Comparison of ENCODE assay signal across 12 cellular contexts in the genomic region with DNA sequence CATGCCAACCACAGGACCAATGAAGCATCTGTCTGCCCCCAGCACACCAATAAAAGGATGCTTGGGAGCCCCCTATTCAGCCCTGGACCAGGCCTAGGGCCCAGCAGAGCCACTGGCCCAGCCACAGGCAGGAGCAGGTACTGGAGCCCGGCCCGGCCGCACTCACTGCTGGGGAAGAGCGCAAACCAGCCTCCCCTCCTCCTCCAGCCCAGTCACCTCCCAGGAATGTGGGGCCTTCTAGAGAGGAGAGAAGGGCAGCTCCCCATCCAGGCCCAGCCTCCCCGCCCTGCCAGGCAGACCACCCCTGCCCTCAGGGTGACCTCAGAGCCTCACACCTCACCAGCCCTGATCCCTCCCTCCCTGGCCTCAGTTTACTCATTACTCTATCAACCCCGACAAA. TPM values are rescaled to one million over a fixed set of nuclear protein-coding genes. Genes with fewer than 3 reads are reported as not detected.
A peak's percentile ranks its signal among the peaks of the same experiment; 100 is the strongest.
DNase-seq lines count a peak whose midpoint lies in the region; ATAC-seq, FAIRE-seq and TF ChIP-seq lines count a peak whose summit lies in the region.
"Had no signal": no experiment of that assay in that cellular context is flagged by ENCODE, and none has a peak within 500 bp of the region (broad histone marks: within the 10 kb centered on the region; RNA-seq: fewer than 3 reads in every experiment).

No MANE protein-coding gene starts in this region.

- 83 to 90% methylated on average over 6 of the region's 6 CpGs for WGBS in pancreas, 2 donors

- peak; percentile 29 for DNase-seq in GM04503 (ENCODE audit: low read depth)
- DNase-seq in SJSA1 (ENCODE audit: low read depth in 1 of 2, low spot score in 2 of 2): peak; percentile 90 to 93
- peak; percentile 70 for DNase-seq in fibroblast of villous mesenchyme (ENCODE audit: low read depth)
- DNase-seq in pancreas: peak in 1 of 6 donors; percentile 58
- no peak for DNase-seq in CD8-positive, alpha-beta T cell
- no peak for DNase-seq in superior temporal gyrus (ENCODE audit: extremely low spot score)
- DNase-seq: activated naive CD8-positive, alpha-beta T cell treated with anti-CD3 and anti-CD28 coated beads, Interleukin-2, amount 10 ng/mL, durations not matched to agents 7 days and 5 days; DMS79 treated with DMSO at 0.1 percent for 48 hours; NCI-H510A; WERI-Rb-1 had no signal

- H3K4me3 Mint-ChIP-seq in CD8-positive, alpha-beta T cell: no peak overlapping the region
- H3K4me3 Mint-ChIP-seq: activated naive CD8-positive, alpha-beta T cell treated with anti-CD3 and anti-CD28 coated beads, Interleukin-2, amount 10 ng/mL, durations not matched to agents 7 days and 5 days had no signal

- H3K4me1 Mint-ChIP-seq in CD8-positive, alpha-beta T cell (ENCODE audit: low read depth): peaks cover 7% of the 10 kb centered on the region
- H3K4me1 Mint-ChIP-seq: activated naive CD8-positive, alpha-beta T cell treated with anti-CD3 and anti-CD28 coated beads, Interleukin-2, amount 10 ng/mL, durations not matched to agents 7 days and 5 days had no signal

- POLR2A ChIA-PET in CD8-positive, alpha-beta T cell (lab: Charles Lee): no interaction called here

- H3K27me3 Mint-ChIP-seq in CD8-positive, alpha-beta T cell (ENCODE audit: low read depth): no peaks in the 10 kb centered on the region
- H3K27me3 Mint-ChIP-seq: activated naive CD8-positive, alpha-beta T cell treated with anti-CD3 and anti-CD28 coated beads, Interleukin-2, amount 10 ng/mL, durations not matched to agents 7 days and 5 days had no signal

- H3K36me3 ChIP-seq in SJSA1 (peaks cover 7% of the 10 kb centered on the region; the same call in 1 of the 2 replicates), pancreas (no peaks in the 10 kb centered on the region)
- H3K36me3 ChIP-seq in CD8-positive, alpha-beta T cell (ENCODE audit: insufficient read depth, low read length): no peaks in the 10 kb centered on the region

- H3K36me3 Mint-ChIP-seq in CD8-positive, alpha-beta T cell: no peaks in the 10 kb centered on the region
- H3K36me3 Mint-ChIP-seq: activated naive CD8-positive, alpha-beta T cell treated with anti-CD3 and anti-CD28 coated beads, Interleukin-2, amount 10 ng/mL, durations not matched to agents 7 days and 5 days had no signal

- H3K4me1 ChIP-seq in SJSA1 (replicated peaks): peaks cover 65% of the 10 kb centered on the region
- peaks cover 0 to 5% (median 0%) of the 10 kb centered on the region in 3 donors for H3K4me1 ChIP-seq in pancreas
- no peaks in the 10 kb centered on the region for H3K4me1 ChIP-seq in CD8-positive, alpha-beta T cell (ENCODE audit: insufficient read depth, low read length)

- H3K9me3 ChIP-seq in SJSA1 (replicated peaks) (no peaks in the 10 kb centered on the region), pancreas (no peaks in the 10 kb centered on the region)
- no peaks in the 10 kb centered on the region for H3K9me3 ChIP-seq in CD8-positive, alpha-beta T cell (ENCODE audit: low read length)

- H3K27ac ChIP-seq in SJSA1 (peak overlapping the region; percentile 65), pancreas (no peak overlapping the region)
- H3K27ac ChIP-seq in CD8-positive, alpha-beta T cell (ENCODE audit: low read depth, low read length): no peak overlapping the region

- no peaks in the 10 kb centered on the region for H3K9me3 Mint-ChIP-seq in CD8-positive, alpha-beta T cell
- H3K9me3 Mint-ChIP-seq: activated naive CD8-positive, alpha-beta T cell treated with anti-CD3 and anti-CD28 coated beads, Interleukin-2, amount 10 ng/mL, durations not matched to agents 7 days and 5 days had no signal

- no peak for TF ChIP-seq CTCF in fibroblast of villous mesenchyme (IDR thresholded peaks at IDR 0.05; ENCODE audit: insufficient read depth, low read depth, low read length)
- TF ChIP-seq CTCF in pancreas (IDR thresholded peaks at IDR 0.05): no peak
- no peak for TF ChIP-seq CTCF in CD8-positive, alpha-beta T cell (IDR thresholded peaks at IDR 0.05)

- H3K27ac Mint-ChIP-seq in CD8-positive, alpha-beta T cell: no peak overlapping the region
- H3K27ac Mint-ChIP-seq: activated naive CD8-positive, alpha-beta T cell treated with anti-CD3 and anti-CD28 coated beads, Interleukin-2, amount 10 ng/mL, durations not matched to agents 7 days and 5 days had no signal

- H3K4me3 ChIP-seq in SJSA1 (no peak overlapping the region), fibroblast of villous mesenchyme (ENCODE audit: low read depth, low read length) (no peak overlapping the region), pancreas (no peak overlapping the region)
- H3K4me3 ChIP-seq in CD8-positive, alpha-beta T cell (ENCODE audit: low read depth, low read length): no peak overlapping the region

- ATAC-seq in pancreas (peak; percentile 30 to 69 (median 52)), GM18520 (IDR thresholded peaks at IDR 0.05; ENCODE audit: unreplicated experiment) (no peak), GM21825 (IDR thresholded peaks at IDR 0.05; ENCODE audit: unreplicated experiment) (no peak)
- ATAC-seq in CD8-positive, alpha-beta T cell: no peak

- intact Hi-C loops in pancreas (cut with DNase I): no loop called here
- intact Hi-C loops in CD8-positive, alpha-beta T cell (cut with DNase I, micrococcal nuclease): no loop called here

- H3K27me3 ChIP-seq in SJSA1 (replicated peaks) (no peaks in the 10 kb centered on the region), pancreas (no peaks in the 10 kb centered on the region)
- H3K27me3 ChIP-seq in CD8-positive, alpha-beta T cell (ENCODE audit: insufficient read depth, low read length): no peaks in the 10 kb centered on the region

- CTCF ChIA-PET in CD8-positive, alpha-beta T cell (lab: Charles Lee): no interaction called here

- no peak for FAIRE-seq in pancreas (lab: Jason Lieb, UNC)

RNA-seq across cellular contexts. Expression of gene CCNK, which starts 56.2 kb away (rescaled TPM):
- 9.0 and 12.1 TPM in 2 replicates for total RNA-seq in SJSA1 (2014; rRNA removed; shearing (Covaris generic))
- total RNA-seq in fibroblast of villous mesenchyme (20.9 and 38.4 TPM in 2 replicates), pancreas (10 to 100 TPM; 14.0 to 23.4 (median 16.1) TPM)
- 10 to 100 TPM in 1 of 2 donors, 1 to 10 TPM in 1; 7.9 to 10.0 TPM for polyA plus RNA-seq in pancreas
- 100 to 1,000 TPM; 171 to 177 TPM for total RNA-seq in CD8-positive, alpha-beta T cell

RNA-seq across cellular contexts. Expression of gene SETD3, which starts 56.7 kb away (rescaled TPM):
- total RNA-seq in SJSA1 (2014; rRNA removed; shearing (Covaris generic)): 71.0 and 84.2 TPM in 2 replicates
- total RNA-seq in fibroblast of villous mesenchyme (44.1 and 57.0 TPM in 2 replicates), pancreas (10 to 100 TPM; 24.9 to 32.7 (median 28.3) TPM)
- 10 to 100 TPM; 14.0 to 24.5 TPM for polyA plus RNA-seq in pancreas
- total RNA-seq in CD8-positive, alpha-beta T cell: 10 to 100 TPM; 40.3 to 45.6 TPM

Comparison
In these comparisons a context has a peak if more than half of its experiments do, and no peak if none do; other contexts are left out.
1. DNase-seq: peak in GM04503 (single experiment), SJSA1 (2 of 2) and fibroblast of villous mesenchyme (single experiment); none in CD8-positive, alpha-beta T cell (0 of 7) and superior temporal gyrus (single experiment).
2. ATAC-seq: peak in pancreas (4 of 4); none in GM18520 (single experiment), CD8-positive, alpha-beta T cell (single experiment) and GM21825 (single experiment).